In genomic region chr16:13392341-13392740, GRCh38 we compare ENCODE assay signal across 22 cellular contexts.
A peak's percentile ranks its signal among the peaks of the same experiment; 100 is the strongest.
DNase-seq lines count a peak whose midpoint lies in the region; ATAC-seq, FAIRE-seq and TF ChIP-seq lines count a peak whose summit lies in the region.
"Had no signal": no experiment of that assay in that cellular context is flagged by ENCODE, and none has a peak within 500 bp of the region (broad histone marks: within the 10 kb centered on the region; RNA-seq: fewer than 3 reads in every experiment).

No MANE protein-coding gene starts in this region.

- no peak overlapping the region for H3K27ac ChIP-seq in GM12878 (ENCODE audit: control insufficient read depth, insufficient read depth)
- H3K27ac ChIP-seq: C4-2B, KMS-11 had no signal

- no peak overlapping the region; the same call in 1 of the 2 replicates for H2AFZ ChIP-seq in GM12878 (ENCODE audit: control insufficient read depth, low read depth, low read length)

- DNase-seq in GM06990 (ENCODE audit: extremely low read depth, insufficient read length) = no peak
- DNase-seq in LNCaP clone FGC (ENCODE audit: low read depth) = no peak
- no peak for DNase-seq in GM12878 (ENCODE audit: low read depth, low spot score)
- no peak for DNase-seq in Right ventricle myocardium inferior (ENCODE audit: missing footprints)
- DNase-seq: ACHN; AML-193; Caco-2; CD4-positive, alpha-beta T cell; DMS79; GF-D8; GOT3; H7; HFFc6 had no signal

- H3K79me2 ChIP-seq in GM12878 (ENCODE audit: control insufficient read depth, insufficient read depth, low read length) = no peaks in the 10 kb centered on the region

- H3K27me3 ChIP-seq in GM06990 (replicated peaks; ENCODE audit: control insufficient read depth, insufficient read depth, low read length) (no peaks in the 10 kb centered on the region), GM12878 (replicated peaks in 1 of 2; ENCODE audit: control insufficient read depth in 2 of 2, insufficient read depth in 2 of 2, low read length in 1 of 2) (no peaks in the 10 kb centered on the region)

- no peak overlapping the region for H3K4me2 ChIP-seq in GM12878 (ENCODE audit: control insufficient read depth, insufficient read depth)
- H3K4me2 ChIP-seq: KMS-11 had no signal

- peaks cover 28% of the 10 kb centered on the region for H3K4me1 ChIP-seq in GM12878 (ENCODE audit: control insufficient read depth, insufficient read depth, low read length)
- H3K4me1 ChIP-seq: Caco-2 had no signal

- RAD21 ChIA-PET in GM12878 (lab: Charles Lee; ENCODE audit: unreplicated experiment) = interaction anchor here (0.7 to 3.8 kb wide), 12 partner anchors 16 to 494 kb away, joined by 3 to 36 read pairs (median 6); no protein-coding TSS in a partner anchor

- TF ChIP-seq POLR2A in GM12878 (IDR thresholded peaks at IDR 0.05; ENCODE audit: low read depth, low read length) = no peak

- intact Hi-C loops in GM12878 (cut with micrococcal nuclease; ENCODE audit: unreplicated experiment) = no loop called here
- intact Hi-C loops in Right ventricle myocardium inferior (cut with DNase I) = no loop called here

- peak; percentile 10; the same call in 1 of the 2 replicates for TF ChIP-seq RAD21 in GM12878 (IDR thresholded peaks at IDR 0.05; ENCODE audit: insufficient read depth, low read depth, low read length)

- ATAC-seq in GM12878 (no peak), GM21825 (IDR thresholded peaks at IDR 0.05; ENCODE audit: unreplicated experiment) (no peak), GM21447 (IDR thresholded peaks at IDR 0.05; ENCODE audit: unreplicated experiment) (no peak), Right ventricle myocardium inferior (no peak)
- ATAC-seq: HCT116 had no signal

- no peak overlapping the region for H3K4me3 ChIP-seq in GM06990 (replicated peaks; ENCODE audit: low read depth, low read length)
- H3K4me3 ChIP-seq in LNCaP clone FGC (ENCODE audit: low read depth, low read length) = no peak overlapping the region
- no peak overlapping the region for H3K4me3 ChIP-seq in GM12878

- POLR2A ChIA-PET in GM12878 (lab: Charles Lee) = interaction anchor here (2.0 kb wide), 1 partner anchor 34 kb away, joined by 5 read pairs; no protein-coding TSS in a partner anchor

- no peaks in the 10 kb centered on the region for H3K9me3 ChIP-seq in GM12878 (replicated peaks; ENCODE audit: control insufficient read depth, insufficient read depth, low read length)
- H3K9me3 ChIP-seq: Caco-2 had no signal

- H4K20me1 ChIP-seq in GM12878 (ENCODE audit: control insufficient read depth, insufficient read depth) = no peaks in the 10 kb centered on the region

- TF ChIP-seq CTCF in GM06990 (IDR thresholded peaks at IDR 0.05; ENCODE audit: insufficient read depth, low read length, poor library complexity, severe bottlenecking) = peak; percentile 17
- peak; percentile 12; the same call in 1 of the 2 replicates for TF ChIP-seq CTCF in LNCaP clone FGC (IDR thresholded peaks at IDR 0.05; ENCODE audit: control insufficient read depth, extremely low read depth, insufficient read depth)
- TF ChIP-seq CTCF in GM12878 (IDR thresholded peaks at IDR 0.05 in 2 of 3, conservative IDR thresholded peaks at IDR 0.05 in 1 of 3; ENCODE audit: control insufficient read depth in 2 of 3, extremely low read depth in 1 of 3, insufficient read depth in 1 of 3, low read depth in 3 of 3, low read length in 3 of 3) = no peak

- SMC1A ChIA-PET in GM12878 (lab: Charles Lee; ENCODE audit: uncharacterized antibody, unreplicated experiment) = interaction anchor here (0.8 to 5.7 kb wide), 12 partner anchors 9 to 493 kb away, joined by 3 to 40 read pairs (median 7); no protein-coding TSS in a partner anchor

- H3K36me3 ChIP-seq in GM06990 (ENCODE audit: control insufficient read depth, insufficient read depth, low read length) (no peaks in the 10 kb centered on the region), GM12878 (ENCODE audit: control insufficient read depth in 2 of 2, insufficient read depth in 2 of 2, low read length in 1 of 2) (no peaks in the 10 kb centered on the region)

- TF ChIP-seq EP300 in GM12878 (IDR thresholded peaks at IDR 0.05; ENCODE audit: borderline replicate concordance in 1 of 2, control insufficient read depth in 1 of 2, low read depth in 2 of 2, low read length in 2 of 2) = no peak

- H3K9ac ChIP-seq in GM12878 (ENCODE audit: control insufficient read depth, insufficient read depth, low read length) = no peak overlapping the region
- H3K9ac ChIP-seq: KMS-11 had no signal

- in situ Hi-C loops in GM12878 (cut with MboI) = no loop called here

- CTCF ChIA-PET in GM12878 (lab: Yijun Ruan, JAX) = interaction anchor here (0.6 to 2.9 kb wide), 9 partner anchors 8 to 488 kb away, joined by 3 to 26 read pairs (median 4); no protein-coding TSS in a partner anchor

- no peak for FAIRE-seq in GM12878 (lab: Jason Lieb, UNC)
- FAIRE-seq: A204.1, D721Med, GM12891, GM19239 had no signal

- WGBS in GM12878 (ENCODE audit: insufficient coverage, insufficient replicate concordance, low lambda C conversion rate, missing lambda C conversion rate) = 69% methylated on average over 4 of the region's 4 CpGs

- BruUV-seq in GM12878 (replicated peaks; lab: Mats Ljungman, UMichigan) = no TSS peak

TF ChIP-seq in GM12878, 131 proteins besides CTCF, POLR2A, EP300 and RAD21:
- TF ChIP-seq ZNF622 (IDR thresholded peaks at IDR 0.05) (no peak), RAD51 (IDR thresholded peaks at IDR 0.05) (no peak), RELB (IDR thresholded peaks at IDR 0.05; ENCODE audit: low read depth) (no peak), USF1 (IDR thresholded peaks at IDR 0.05; ENCODE audit: borderline replicate concordance, extremely low read length, insufficient read depth, low read depth, low read length) (no peak), YY1 (IDR thresholded peaks at IDR 0.05; ENCODE audit: low read depth, low read length) (no peak), HDAC2 (IDR thresholded peaks at IDR 0.05) (no peak), SMC3 (IDR thresholded peaks at IDR 0.05; ENCODE audit: borderline replicate concordance, low read length) (no peak), PML (IDR thresholded peaks at IDR 0.05; ENCODE audit: low read length) (no peak), RELA (IDR thresholded peaks at IDR 0.05; ENCODE audit: borderline replicate concordance, partially characterized antibody) (no peak), LARP7 (IDR thresholded peaks at IDR 0.05) (no peak), FOS (IDR thresholded peaks at IDR 0.05; ENCODE audit: borderline replicate concordance, extremely low read depth, insufficient read length) (no peak), ELK1 (IDR thresholded peaks at IDR 0.05; ENCODE audit: low read depth, low read length) (no peak)
- TF ChIP-seq, protein P1, sequence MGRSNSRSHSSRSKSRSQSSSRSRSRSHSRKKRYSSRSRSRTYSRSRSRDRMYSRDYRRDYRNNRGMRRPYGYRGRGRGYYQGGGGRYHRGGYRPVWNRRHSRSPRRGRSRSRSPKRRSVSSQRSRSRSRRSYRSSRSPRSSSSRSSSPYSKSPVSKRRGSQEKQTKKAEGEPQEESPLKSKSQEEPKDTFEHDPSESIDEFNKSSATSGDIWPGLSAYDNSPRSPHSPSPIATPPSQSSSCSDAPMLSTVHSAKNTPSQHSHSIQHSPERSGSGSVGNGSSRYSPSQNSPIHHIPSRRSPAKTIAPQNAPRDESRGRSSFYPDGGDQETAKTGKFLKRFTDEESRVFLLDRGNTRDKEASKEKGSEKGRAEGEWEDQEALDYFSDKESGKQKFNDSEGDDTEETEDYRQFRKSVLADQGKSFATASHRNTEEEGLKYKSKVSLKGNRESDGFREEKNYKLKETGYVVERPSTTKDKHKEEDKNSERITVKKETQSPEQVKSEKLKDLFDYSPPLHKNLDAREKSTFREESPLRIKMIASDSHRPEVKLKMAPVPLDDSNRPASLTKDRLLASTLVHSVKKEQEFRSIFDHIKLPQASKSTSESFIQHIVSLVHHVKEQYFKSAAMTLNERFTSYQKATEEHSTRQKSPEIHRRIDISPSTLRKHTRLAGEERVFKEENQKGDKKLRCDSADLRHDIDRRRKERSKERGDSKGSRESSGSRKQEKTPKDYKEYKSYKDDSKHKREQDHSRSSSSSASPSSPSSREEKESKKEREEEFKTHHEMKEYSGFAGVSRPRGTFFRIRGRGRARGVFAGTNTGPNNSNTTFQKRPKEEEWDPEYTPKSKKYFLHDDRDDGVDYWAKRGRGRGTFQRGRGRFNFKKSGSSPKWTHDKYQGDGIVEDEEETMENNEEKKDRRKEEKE (IDR thresholded peaks at IDR 0.05) = no peak

Comparison
In these comparisons a context has a peak if more than half of its experiments do, and no peak if none do; other contexts are left out.
1. CTCF ChIP-seq: peak in GM06990 (single experiment) and LNCaP clone FGC (single experiment); none in GM12878 (0 of 3).